In the genomic region with DNA sequence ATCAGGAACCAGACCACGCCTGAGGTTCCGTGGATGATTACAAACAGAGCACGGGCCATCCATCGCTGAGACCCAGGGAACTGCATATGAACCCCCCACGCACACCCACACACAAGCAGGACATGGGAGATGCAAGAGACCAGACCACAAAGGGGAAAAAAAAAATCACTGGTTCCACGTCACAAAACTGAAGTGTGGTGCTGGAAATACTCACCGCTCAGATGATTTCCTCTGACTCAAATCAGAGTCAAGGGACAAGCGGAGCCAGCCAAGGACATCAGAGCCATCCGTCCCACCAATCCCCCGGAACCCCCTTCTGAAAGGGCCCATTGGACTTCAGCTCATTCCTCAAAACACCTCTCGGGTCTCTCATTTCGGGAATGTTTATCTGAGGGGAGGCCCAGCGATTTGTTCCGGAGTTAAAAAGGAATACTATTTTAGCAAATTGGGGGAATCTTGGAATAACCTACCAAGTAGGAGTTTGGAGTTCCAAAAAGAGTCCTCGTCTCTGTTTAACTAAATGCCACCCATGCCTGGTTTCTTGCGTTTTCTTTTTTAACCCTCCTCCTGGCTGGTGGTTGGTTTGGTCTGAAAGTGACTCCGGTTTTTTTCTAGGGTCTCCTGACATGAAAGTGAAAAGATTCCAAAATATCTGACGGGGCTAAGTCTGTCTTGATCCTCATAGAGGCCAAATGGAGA, we compare ENCODE assay signal across 8 cellular contexts. TPM values are rescaled to one million over a fixed set of nuclear protein-coding genes. Genes with fewer than 3 reads are reported as not detected.
DNase-seq lines count a peak whose midpoint lies in the region; ATAC-seq and TF ChIP-seq lines count a peak whose summit lies in the region.

No MANE protein-coding gene starts in this region.

- peak overlapping the region; percentile 68 for H3K4me2 ChIP-seq in fibroblast of lung (ENCODE audit: extremely low read depth, insufficient read depth, low read length)

- H3K4me3 ChIP-seq in AG10803 (ENCODE audit: low read length): peak overlapping the region; percentile 48
- H3K4me3 ChIP-seq in fibroblast of lung (replicated peaks in 1 of 4; ENCODE audit: control extremely low read depth in 1 of 4, insufficient read depth in 1 of 4, low read depth in 3 of 4, low read length in 4 of 4): peak overlapping the region in 2 of 4 experiments; percentile 13 to 40

- no peak for TF ChIP-seq CTCF in AG10803 (conservative IDR thresholded peaks at IDR 0.05; ENCODE audit: low read length)
- TF ChIP-seq CTCF in fibroblast of lung (conservative IDR thresholded peaks at IDR 0.05 in 1 of 2, IDR thresholded peaks at IDR 0.05 in 1 of 2; ENCODE audit: low read depth in 1 of 2, low read length in 2 of 2): no peak

- no peaks in the 10 kb centered on the region for H3K36me3 ChIP-seq in fibroblast of lung (ENCODE audit: control insufficient read depth, insufficient read depth, low read length)

- H3K79me2 ChIP-seq in fibroblast of lung (ENCODE audit: control insufficient read depth, insufficient read depth, low read length): peaks cover 6% of the 10 kb centered on the region

- H3K9ac ChIP-seq in fibroblast of lung (ENCODE audit: insufficient read depth, low read length): no peak overlapping the region

- H3K9me3 ChIP-seq in fibroblast of lung (ENCODE audit: control insufficient read depth, insufficient read depth, low read depth, low read length): no peaks in the 10 kb centered on the region

- peak overlapping the region; percentile 73 for H3K27ac ChIP-seq in fibroblast of lung (ENCODE audit: insufficient read depth, low read length)

- no peaks in the 10 kb centered on the region for H3K27me3 ChIP-seq in fibroblast of lung (ENCODE audit: control insufficient read depth, insufficient read depth, low read length)

- peak overlapping the region; percentile 30 for H2AFZ ChIP-seq in fibroblast of lung (ENCODE audit: low read length)

- DNase-seq in AG10803 (ENCODE audit: low read depth) (peak; percentile 84), GM19240 (ENCODE audit: insufficient read length, low spot score) (peak; percentile 53), fibroblast of lung (ENCODE audit: low read depth in 2 of 2) (peak; percentile 75 to 88), NCI-H1092 (lab: John Stamatoyannopoulos, UW) (no peak), DMS79 treated with DMSO at 0.1 percent for 48 hours (lab: John Stamatoyannopoulos, UW) (no peak), NCI-H128 (lab: John Stamatoyannopoulos, UW; ENCODE audit: unreplicated experiment) (no peak)
- peak; percentile 10 to 17 for DNase-seq in stimulated activated CD8-positive, alpha-beta memory T cell treated with anti-CD3 and anti-CD28 coated beads, Interleukin-15, amount 100 ng/mL, for 4 hours (ENCODE audit: low read depth in 2 of 2)

- ATAC-seq in HG03565 (IDR thresholded peaks at IDR 0.05; ENCODE audit: unreplicated experiment): peak; percentile 59

- H4K20me1 ChIP-seq in fibroblast of lung (ENCODE audit: control insufficient read depth, extremely low read depth, insufficient read depth, low read length): no peaks in the 10 kb centered on the region

- H3K4me1 ChIP-seq in fibroblast of lung (ENCODE audit: control insufficient read depth, extremely low read depth, insufficient read depth, low read length): no peaks in the 10 kb centered on the region

RNA-seq across cellular contexts. Expression of gene SNX8, which starts 15.0 kb away (rescaled TPM):
- total RNA-seq in fibroblast of lung: 11.0 and 13.2 TPM in 2 replicates
- polyA plus RNA-seq in fibroblast of lung: 27.4 and 48.0 TPM in 2 replicates
- polyA plus RNA-seq in fibroblast of lung (2012): 45.7 and 94.9 TPM in 2 replicates
- polyA minus RNA-seq in fibroblast of lung (ENCODE audit: low replicate concordance): 131 and 279 TPM in 2 replicates

RNA-seq across cellular contexts. Expression of gene EIF3B, which starts 55.3 kb away (rescaled TPM):
- 133 and 139 TPM in 2 replicates for total RNA-seq in fibroblast of lung
- polyA plus RNA-seq in fibroblast of lung: 92.8 and 125 TPM in 2 replicates
- polyA plus RNA-seq in fibroblast of lung (2012): 146 and 193 TPM in 2 replicates
- 108 and 127 TPM in 2 replicates for polyA minus RNA-seq in fibroblast of lung (ENCODE audit: low replicate concordance)

RNA-seq across cellular contexts. Expression of gene NUDT1, which starts 57.3 kb away (rescaled TPM):
- 9.5 and 28.4 TPM in 2 replicates for total RNA-seq in fibroblast of lung
- polyA plus RNA-seq in fibroblast of lung: 19.8 and 48.9 TPM in 2 replicates
- 44.4 and 95.4 TPM in 2 replicates for polyA plus RNA-seq in fibroblast of lung (2012)
- 12.3 and 20.5 TPM in 2 replicates for polyA minus RNA-seq in fibroblast of lung (ENCODE audit: low replicate concordance)

RNA-seq across cellular contexts. Expression of gene MRM2, which starts 57.3 kb away (rescaled TPM):
- 14.9 and 15.9 TPM in 2 replicates for total RNA-seq in fibroblast of lung
- 19.3 and 23.3 TPM in 2 replicates for polyA plus RNA-seq in fibroblast of lung
- 23.3 and 28.4 TPM in 2 replicates for polyA plus RNA-seq in fibroblast of lung (2012)
- 10.5 and 31.7 TPM in 2 replicates for polyA minus RNA-seq in fibroblast of lung (ENCODE audit: low replicate concordance)

Comparison
In these comparisons a context has a peak if more than half of its experiments do, and no peak if none do; other contexts are left out.
1. DNase-seq: peak in AG10803 (single experiment), GM19240 (single experiment), fibroblast of lung (2 of 2) and stimulated activated CD8-positive, alpha-beta memory T cell treated with anti-CD3 and anti-CD28 coated beads, Interleukin-15, amount 100 ng/mL, for 4 hours (2 of 2); none in NCI-H1092 (single experiment), DMS79 treated with DMSO at 0.1 percent for 48 hours (single experiment) and NCI-H128 (single experiment).